In genomic region chr11:102596578-102596977, GRCh38 we compare ENCODE assay signal across 27 cellular contexts. TPM values are rescaled to one million over a fixed set of nuclear protein-coding genes. Genes with fewer than 3 reads are reported as not detected.
"Had no signal": no experiment of that assay in that cellular context is flagged by ENCODE, and none has a peak within 500 bp of the region (broad histone marks: within the 10 kb centered on the region; RNA-seq: fewer than 3 reads in every experiment).

No MANE protein-coding gene starts in this region.

- ATAC-seq: activated CD8-positive, alpha-beta T cell treated with anti-CD3 and anti-CD28 coated beads, Interleukin-2, amount 10 ng/mL, durations not matched to agents 7 days and 5 days; K562; SK-N-SH treated with all-trans-retinoic acid at 6 μM for 48 hours; WTC11 had no signal

- H3K27me3 ChIP-seq: adrenal gland, SJSA1 had no signal

- H3K9me3 Mint-ChIP-seq: T-helper 1 cell treated with Interleukin-12 subunit alpha and Interleukin-12 subunit beta and Interleukin-4 antibody, amounts not matched to agents 30 μg/mL and 1 μg/mL, for 36 hours; WTC11 had no signal

- H3K27ac ChIP-seq: adrenal gland, SJSA1 had no signal

- H3K36me3 ChIP-seq: adrenal gland, SJSA1 had no signal

- DNase-seq: activated CD4-positive, alpha-beta T cell treated with anti-CD3 and anti-CD28 coated beads for 48 hours; activated CD4-positive, alpha-beta T cell treated with anti-CD3 and anti-CD28 coated beads, Interleukin-2, amount 50 U/mL, for 4 hours; activated CD4-positive, CD25-positive, alpha-beta regulatory T cell treated with anti-CD3 and anti-CD28 coated beads, Interleukin-2, amount 50 U/mL, for 72 hours; activated CD8-positive, alpha-beta memory T cell treated with anti-CD3 and anti-CD28 coated beads, Interleukin-2, amount 50 U/mL, for 48 hours; activated CD8-positive, alpha-beta T cell treated with anti-CD3 and anti-CD28 coated beads, Interleukin-2, amount 10 ng/mL, durations not matched to agents 7 days and 5 days; activated naive CD4-positive, alpha-beta T cell treated with anti-CD3 and anti-CD28 coated beads, Interleukin-2, amount 50 U/mL, for 16 hours; activated naive CD8-positive, alpha-beta T cell treated with anti-CD3 and anti-CD28 coated beads, Interleukin-2, amount 10 ng/mL, durations not matched to agents 7 days and 5 days; activated T-cell treated with anti-CD3 and anti-CD28 coated beads, Interleukin-2, amount 50 U/mL, for 1 hour; adrenal gland; anterior cingulate cortex; Karpas-422; NCI-H1105 treated with DMSO at 0.1 percent for 48 hours; NCI-H1436 treated with DMSO at 0.1 percent for 48 hours; NCI-H187; NCI-H2081; NCI-H2227 treated with DMSO at 0.1 percent for 48 hours; NCI-H446 treated with DMSO at 0.1 percent for 48 hours; NCI-H524 treated with DMSO at 0.1 percent for 48 hours; NCI-H774; SHP77 had no signal

- H3K4me3 ChIP-seq: adrenal gland, K562, SJSA1 had no signal

- H3K4me3 Mint-ChIP-seq: activated CD8-positive, alpha-beta T cell treated with anti-CD3 and anti-CD28 coated beads, Interleukin-2, amount 10 ng/mL, durations not matched to agents 7 days and 5 days; activated naive CD8-positive, alpha-beta T cell treated with anti-CD3 and anti-CD28 coated beads, Interleukin-2, amount 10 ng/mL, durations not matched to agents 7 days and 5 days; T-helper 1 cell treated with Interleukin-12 subunit alpha and Interleukin-12 subunit beta and Interleukin-4 antibody, amounts not matched to agents 30 μg/mL and 1 μg/mL, for 36 hours; WTC11 had no signal

- FAIRE-seq: K562, RCC 7860 had no signal

- H3K27ac Mint-ChIP-seq: activated CD8-positive, alpha-beta T cell treated with anti-CD3 and anti-CD28 coated beads, Interleukin-2, amount 10 ng/mL, durations not matched to agents 7 days and 5 days; activated naive CD8-positive, alpha-beta T cell treated with anti-CD3 and anti-CD28 coated beads, Interleukin-2, amount 10 ng/mL, durations not matched to agents 7 days and 5 days; T-helper 1 cell treated with Interleukin-12 subunit alpha and Interleukin-12 subunit beta and Interleukin-4 antibody, amounts not matched to agents 30 μg/mL and 1 μg/mL, for 36 hours; WTC11 had no signal

- H3K9me3 ChIP-seq: adrenal gland, SJSA1 had no signal

- H3K36me3 Mint-ChIP-seq: WTC11 had no signal

RNA-seq across cellular contexts. Expression of gene MMP20, which starts 28.6 kb away (rescaled TPM):
- total RNA-seq: activated CD8-positive, alpha-beta T cell treated with anti-CD3 and anti-CD28 coated beads, Interleukin-2, amount 10 ng/mL, durations not matched to agents 7 days and 5 days; activated naive CD8-positive, alpha-beta T cell treated with anti-CD3 and anti-CD28 coated beads, Interleukin-2, amount 10 ng/mL, durations not matched to agents 7 days and 5 days; adrenal gland; cardiac septum; K562; SJSA1; WTC11 had no signal
- polyA plus RNA-seq: adrenal gland, K562 had no signal
